Comparison of ENCODE assay signal across 8 cellular contexts in the genomic region with DNA sequence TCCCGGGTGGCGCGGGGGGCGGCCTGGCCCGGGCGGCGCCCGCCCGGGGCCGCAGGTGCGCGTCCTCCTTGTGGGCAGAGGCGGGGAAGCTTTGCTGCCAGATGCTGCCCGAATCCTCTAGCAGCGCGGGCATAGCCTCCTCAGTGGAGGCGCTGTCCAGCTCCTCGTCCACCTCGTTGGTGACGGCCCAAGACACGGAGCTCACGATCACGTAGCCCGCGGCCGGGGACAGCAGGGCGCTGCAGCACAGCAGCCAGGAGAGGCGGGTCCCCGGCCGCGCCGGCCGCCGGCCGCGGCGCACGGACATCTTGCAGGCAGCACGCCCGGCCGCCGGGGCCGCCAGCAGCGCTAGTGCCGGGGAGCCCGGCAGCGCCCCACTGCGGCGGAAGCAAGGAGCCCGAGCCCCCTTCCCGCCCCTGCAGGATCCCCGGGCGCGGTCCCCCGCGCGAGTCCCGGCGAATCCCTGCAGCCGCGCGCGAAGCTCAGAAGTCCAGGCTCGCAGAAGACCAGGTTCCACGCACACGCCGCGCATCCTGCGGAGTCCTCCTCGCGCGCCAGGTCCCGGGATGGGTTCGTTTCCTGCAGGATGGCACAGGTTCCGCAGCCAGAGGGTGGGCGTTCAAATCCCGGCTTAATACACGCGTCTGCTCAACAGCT. TPM values are rescaled to one million over a fixed set of nuclear protein-coding genes. Genes with fewer than 3 reads are reported as not detected.
A peak's percentile ranks its signal among the peaks of the same experiment; 100 is the strongest.
DNase-seq lines count a peak whose midpoint lies in the region; ATAC-seq, FAIRE-seq and TF ChIP-seq lines count a peak whose summit lies in the region.

A gene with protein sequence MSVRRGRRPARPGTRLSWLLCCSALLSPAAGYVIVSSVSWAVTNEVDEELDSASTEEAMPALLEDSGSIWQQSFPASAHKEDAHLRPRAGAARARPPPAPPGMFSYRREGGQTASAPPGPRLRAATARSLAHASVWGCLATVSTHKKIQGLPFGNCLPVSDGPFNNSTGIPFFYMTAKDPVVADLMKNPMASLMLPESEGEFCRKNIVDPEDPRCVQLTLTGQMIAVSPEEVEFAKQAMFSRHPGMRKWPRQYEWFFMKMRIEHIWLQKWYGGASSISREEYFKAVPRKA (minus strand): TSS at position 353 of the 657 bp plus-strand sequence. CDS start 46 bp downstream, at position 307.

- TF ChIP-seq CTCF in glutamatergic neuron (IDR thresholded peaks at IDR 0.05; ENCODE audit: partially characterized antibody, unreplicated experiment) (peak; percentile 71), omental fat pad (IDR thresholded peaks at IDR 0.05) (no peak), thoracic aorta (IDR thresholded peaks at IDR 0.05) (peak; percentile 24)

- no peak for TF ChIP-seq POLR2A in H54 (IDR thresholded peaks at IDR 0.05; ENCODE audit: low read depth, low read length)

- peaks cover 8% of the 10 kb centered on the region for H3K27me3 Mint-ChIP-seq in glutamatergic neuron (ENCODE audit: unreplicated experiment)

- no peak within 1 kb of the TSS for H3K27ac Mint-ChIP-seq in activated naive CD4-positive, alpha-beta T cell treated with anti-CD3 and anti-CD28 coated beads, Interleukin-2, amount 50 U/mL, for 72 hours
- no peak within 1 kb of the TSS for H3K27ac Mint-ChIP-seq in glutamatergic neuron (ENCODE audit: unreplicated experiment)

- no peaks in the 10 kb centered on the region for H3K79me2 ChIP-seq in ACC112 (ENCODE audit: control insufficient read depth, insufficient read depth, low read length, unreplicated experiment)

- peak within 1 kb of the TSS; percentile 72 for H3K4me3 ChIP-seq in ACC112 (ENCODE audit: low read depth, low read length)
- peak within 1 kb of the TSS; percentile 46 for H3K4me3 ChIP-seq in SJCRH30
- peak within 1 kb of the TSS; percentile 71 for H3K4me3 ChIP-seq in thoracic aorta

- peak; percentile 86 to 93 for ATAC-seq in activated naive CD4-positive, alpha-beta T cell treated with anti-CD3 and anti-CD28 coated beads, Interleukin-2, amount 50 U/mL, for 72 hours
- ATAC-seq in omental fat pad (ENCODE audit: low FRiP score) (peak; percentile 75), thoracic aorta (ENCODE audit: insufficient number of reproducible peaks, low FRiP score, low read depth) (no peak), HG03457 (IDR thresholded peaks at IDR 0.05; ENCODE audit: unreplicated experiment) (no peak)

- peaks cover 10% of the 10 kb centered on the region for H3K4me1 ChIP-seq in ACC112 (ENCODE audit: control insufficient read depth, insufficient read depth, low read length, unreplicated experiment)
- H3K4me1 ChIP-seq in SJCRH30: no peaks in the 10 kb centered on the region
- H3K4me1 ChIP-seq in thoracic aorta (ENCODE audit: control insufficient read depth in 1 of 2, low read depth in 2 of 2): peaks cover 3 to 17% of the 10 kb centered on the region in 2 donors

- H3K4me3 Mint-ChIP-seq in glutamatergic neuron (ENCODE audit: unreplicated experiment): peak within 1 kb of the TSS; percentile 84

- H3K36me3 Mint-ChIP-seq in activated naive CD4-positive, alpha-beta T cell treated with anti-CD3 and anti-CD28 coated beads, Interleukin-2, amount 50 U/mL, for 72 hours: no peaks in the 10 kb centered on the region
- H3K36me3 Mint-ChIP-seq in glutamatergic neuron (ENCODE audit: unreplicated experiment): no peaks in the 10 kb centered on the region

- no peaks in the 10 kb centered on the region for H3K9me3 Mint-ChIP-seq in activated naive CD4-positive, alpha-beta T cell treated with anti-CD3 and anti-CD28 coated beads, Interleukin-2, amount 50 U/mL, for 72 hours
- H3K9me3 Mint-ChIP-seq in glutamatergic neuron (ENCODE audit: unreplicated experiment): peaks cover 4% of the 10 kb centered on the region

- H3K27ac ChIP-seq in ACC112 (ENCODE audit: low read depth, low read length) (no peak within 1 kb of the TSS), SJCRH30 (no peak within 1 kb of the TSS), thoracic aorta (no peak within 1 kb of the TSS)

- H3K27me3 ChIP-seq in ACC112 (ENCODE audit: insufficient read depth, low read length) (peaks cover 35% of the 10 kb centered on the region), SJCRH30 (peaks cover 25% of the 10 kb centered on the region), thoracic aorta (replicated peaks; ENCODE audit: insufficient read depth) (no peaks in the 10 kb centered on the region)

- H3K9me3 ChIP-seq in SJCRH30 (replicated peaks) (no peaks in the 10 kb centered on the region), thoracic aorta (no peaks in the 10 kb centered on the region)

- DNase-seq in H54 (ENCODE audit: insufficient read length, low spot score) (peak; percentile 66), SJCRH30 (peak; percentile 59 to 66), glutamatergic neuron (peak; percentile 87), omental fat pad (ENCODE audit: low spot score) (no peak), thoracic aorta (ENCODE audit: low spot score) (no peak)
- DNase-seq in activated naive CD4-positive, alpha-beta T cell treated with anti-CD3 and anti-CD28 coated beads, Interleukin-2, amount 50 U/mL, for 72 hours (ENCODE audit: low spot score in 2 of 2): peak in 1 of 2 donors; percentile 71

- peak within 1 kb of the TSS; percentile 30 for H2AFZ ChIP-seq in ACC112 (ENCODE audit: low read length, unreplicated experiment)

- H3K36me3 ChIP-seq in ACC112 (ENCODE audit: insufficient read depth, low read length) (0 out of 2 replicates have a peak, but pooled peaks cover 1% of the 10 kb centered on the region), SJCRH30 (no peaks in the 10 kb centered on the region), thoracic aorta (no peaks in the 10 kb centered on the region)

- FAIRE-seq in H54 (lab: Jason Lieb, UNC): no peak

- H3K4me1 Mint-ChIP-seq in glutamatergic neuron (ENCODE audit: low read depth, unreplicated experiment): no peaks in the 10 kb centered on the region

RNA-seq across cellular contexts. Expression of the gene that starts here (rescaled TPM):
- 0.04 TPM in 1 of 2 replicates, not detected in the other for total RNA-seq in SJCRH30 (2014; rRNA removed; shearing (Covaris generic))
- total RNA-seq in activated naive CD4-positive, alpha-beta T cell treated with anti-CD3 and anti-CD28 coated beads, Interleukin-2, amount 50 U/mL, for 72 hours: not detected
- 1.3 TPM for total RNA-seq in glutamatergic neuron (ENCODE audit: unreplicated experiment)
- total RNA-seq in omental fat pad: under 1 TPM in 1 of 4 donors, not detected in 3; 0.09 TPM
- total RNA-seq in thoracic aorta: not detected

Comparison
In these comparisons a context has a peak if more than half of its experiments do, and no peak if none do; other contexts are left out.
1. Peak in DNase-seq and H3K4me3 ChIP-seq in SJCRH30; RNA of the gene not detected or under 1 TPM.
2. Peak in ATAC-seq in activated naive CD4-positive, alpha-beta T cell treated with anti-CD3 and anti-CD28 coated beads, Interleukin-2, amount 50 U/mL, for 72 hours; RNA of the gene not detected or under 1 TPM.
3. Peak in ATAC-seq in omental fat pad; RNA of the gene not detected or under 1 TPM.
4. DNase-seq: peak in H54 (single experiment) and glutamatergic neuron (single experiment); none in omental fat pad (single experiment) and thoracic aorta (single experiment).
5. CTCF ChIP-seq: peak in glutamatergic neuron (single experiment) and thoracic aorta (single experiment); none in omental fat pad (0 of 3).
6. Peak in every context shown above with its lines, with median percentiles within 50 percentile points of each other: H3K4me3 ChIP-seq.